In the genomic region with DNA sequence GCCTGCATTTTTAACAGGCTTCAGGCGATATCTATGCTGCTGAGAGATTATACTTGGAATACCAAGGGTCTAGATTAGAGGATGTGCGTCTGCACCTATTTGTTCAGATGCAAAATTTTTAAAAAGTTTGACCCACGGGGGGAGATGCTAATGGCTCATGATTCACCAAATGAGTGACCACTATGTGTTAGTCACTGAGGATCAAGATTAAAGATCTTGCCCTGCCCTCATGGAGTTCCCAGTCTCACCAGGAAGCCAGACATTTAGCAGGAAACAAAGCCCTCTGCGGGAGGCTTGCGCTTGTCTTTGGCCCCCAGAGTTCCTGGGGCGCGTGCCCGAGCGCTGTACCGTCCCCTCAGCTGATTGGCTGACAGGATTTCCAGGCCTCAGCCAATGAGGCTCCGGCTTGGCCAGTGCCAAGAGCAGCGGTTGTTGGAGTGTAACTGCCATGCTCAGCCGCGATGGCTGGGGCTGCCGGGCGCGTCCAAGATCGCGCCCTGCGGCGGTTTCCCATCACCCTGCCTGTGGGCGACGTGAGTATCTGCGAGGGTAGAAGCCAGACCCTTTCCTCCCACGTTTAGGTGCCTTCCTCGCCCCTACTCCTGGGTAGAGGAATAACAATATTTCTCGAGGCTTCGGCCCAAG, we compare ENCODE assay signal across 20 cellular contexts.
"Had no signal": no experiment of that assay in that cellular context is flagged by ENCODE, and none has a peak within 500 bp of the region (broad histone marks: within the 10 kb centered on the region; RNA-seq: fewer than 3 reads in every experiment).

No MANE protein-coding gene starts in this region.

- H3K4me2 ChIP-seq: smooth muscle cell had no signal

- ATAC-seq: effector memory CD8-positive, alpha-beta T cell; gastrocnemius medialis; left cardiac atrium; stimulated activated memory B cell treated with anti-CD40 and anti-IgM and Interleukin-4, amounts not matched to agents 10 μg/mL and 1 μg/mL and 100 μg/mL, for 72 hours had no signal

- H3K27ac ChIP-seq: epithelial cell of prostate, esophagus muscularis mucosa, gastrocnemius medialis, left ventricle myocardium inferior, right atrium auricular region, tibial nerve had no signal

- H3K4me3 ChIP-seq: esophagus muscularis mucosa, gastrocnemius medialis, left ventricle myocardium inferior, lung, right atrium auricular region, smooth muscle cell, tibial nerve had no signal

- H3K27ac Mint-ChIP-seq: dendritic cell treated with granulocyte-macrophage colony-stimulating factor and Interleukin-4, amounts not matched to agents 40 ng/mL and 50 ng/mL, for 4 days; effector memory CD8-positive, alpha-beta T cell; nephron; stimulated activated memory B cell treated with anti-CD40 and anti-IgM and Interleukin-4, amounts not matched to agents 10 μg/mL and 1 μg/mL and 100 μg/mL, for 72 hours; stimulated activated naive CD8-positive, alpha-beta T cell treated with anti-CD3 and anti-CD28 coated beads, Interleukin-15, Interleukin-2, amounts not matched to agents 100 ng/mL and 50 ng/mL, for 24 hours had no signal

- H3K4me3 Mint-ChIP-seq: dendritic cell treated with granulocyte-macrophage colony-stimulating factor and Interleukin-4, amounts not matched to agents 40 ng/mL and 50 ng/mL, for 4 days; effector memory CD8-positive, alpha-beta T cell; nephron; stimulated activated memory B cell treated with anti-CD40 and anti-IgM and Interleukin-4, amounts not matched to agents 10 μg/mL and 1 μg/mL and 100 μg/mL, for 72 hours; stimulated activated naive CD8-positive, alpha-beta T cell treated with anti-CD3 and anti-CD28 coated beads, Interleukin-15, Interleukin-2, amounts not matched to agents 100 ng/mL and 50 ng/mL, for 24 hours had no signal

- DNase-seq: effector memory CD8-positive, alpha-beta T cell; gastrocnemius medialis; glutamatergic neuron; kidney; left cardiac atrium; left ventricle myocardium inferior; mesendoderm; naive B cell; occipital lobe; stimulated activated CD4-positive, alpha-beta T cell treated with anti-CD3 and anti-CD28 coated beads, Interleukin-4, amount 100 ng/mL, for 1 hour had no signal

- H3K27me3 ChIP-seq: esophagus muscularis mucosa, gastrocnemius medialis, right atrium auricular region, tibial nerve had no signal

- H3K27me3 Mint-ChIP-seq: dendritic cell treated with granulocyte-macrophage colony-stimulating factor and Interleukin-4, amounts not matched to agents 40 ng/mL and 50 ng/mL, for 4 days; effector memory CD8-positive, alpha-beta T cell; naive B cell; stimulated activated memory B cell treated with anti-CD40 and anti-IgM and Interleukin-4, amounts not matched to agents 10 μg/mL and 1 μg/mL and 100 μg/mL, for 72 hours; stimulated activated naive CD8-positive, alpha-beta T cell treated with anti-CD3 and anti-CD28 coated beads, Interleukin-15, Interleukin-2, amounts not matched to agents 100 ng/mL and 50 ng/mL, for 24 hours had no signal

- H3K9me3 Mint-ChIP-seq: dendritic cell treated with granulocyte-macrophage colony-stimulating factor and Interleukin-4, amounts not matched to agents 40 ng/mL and 50 ng/mL, for 4 days; effector memory CD8-positive, alpha-beta T cell; naive B cell; nephron; stimulated activated memory B cell treated with anti-CD40 and anti-IgM and Interleukin-4, amounts not matched to agents 10 μg/mL and 1 μg/mL and 100 μg/mL, for 72 hours; stimulated activated naive CD8-positive, alpha-beta T cell treated with anti-CD3 and anti-CD28 coated beads, Interleukin-15, Interleukin-2, amounts not matched to agents 100 ng/mL and 50 ng/mL, for 24 hours had no signal

- H3K36me3 ChIP-seq: esophagus muscularis mucosa, gastrocnemius medialis, left ventricle myocardium inferior, right atrium auricular region, tibial nerve had no signal

- H3K36me3 Mint-ChIP-seq: naive B cell; stimulated activated memory B cell treated with anti-CD40 and anti-IgM and Interleukin-4, amounts not matched to agents 10 μg/mL and 1 μg/mL and 100 μg/mL, for 72 hours had no signal

- H3K9me3 ChIP-seq: esophagus muscularis mucosa, gastrocnemius medialis, left ventricle myocardium inferior, right atrium auricular region, tibial nerve had no signal
